Comparison of ENCODE assay signal across 16 cellular contexts in the genomic region with DNA sequence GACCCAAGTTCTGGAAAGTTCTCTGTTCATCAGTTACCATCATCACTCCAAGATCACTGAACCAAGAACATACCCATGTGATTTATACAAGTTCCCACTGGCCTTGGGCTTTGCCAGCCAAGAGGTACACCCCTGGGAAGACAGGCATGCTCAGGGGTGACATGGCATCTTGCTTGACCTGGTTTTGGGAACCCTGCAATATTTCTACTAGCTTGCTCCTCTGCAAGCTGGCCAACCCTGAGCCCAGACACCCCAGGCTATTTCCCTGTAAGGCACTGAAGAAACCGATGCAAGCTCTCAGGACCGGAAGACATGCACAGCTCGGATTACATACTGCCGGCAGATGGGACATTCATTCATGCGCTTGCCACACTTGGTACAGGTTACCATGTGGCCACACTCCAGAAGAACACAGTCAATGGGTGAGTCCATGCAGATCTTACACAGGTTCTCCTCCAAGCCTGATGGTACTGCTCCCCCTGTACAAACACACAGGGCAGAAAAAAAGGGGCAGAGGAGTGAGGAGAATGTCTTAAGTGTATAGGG. TPM values are rescaled to one million over a fixed set of nuclear protein-coding genes. Genes with fewer than 3 reads are reported as not detected.
DNase-seq lines count a peak whose midpoint lies in the region; ATAC-seq, FAIRE-seq and TF ChIP-seq lines count a peak whose summit lies in the region.
"Had no signal": no experiment of that assay in that cellular context is flagged by ENCODE, and none has a peak within 500 bp of the region (broad histone marks: within the 10 kb centered on the region; RNA-seq: fewer than 3 reads in every experiment).

No MANE protein-coding gene starts in this region.

- H3K27me3 Mint-ChIP-seq in activated naive CD8-positive, alpha-beta T cell treated with anti-CD3 and anti-CD28 coated beads, Interleukin-2, amount 10 ng/mL, durations not matched to agents 7 days and 5 days: no peaks in the 10 kb centered on the region
- no peaks in the 10 kb centered on the region for H3K27me3 Mint-ChIP-seq in activated naive CD8-positive, alpha-beta T cell treated with anti-CD3 and anti-CD28 coated beads for 36 hours
- H3K27me3 Mint-ChIP-seq in CD8-positive, alpha-beta T cell (ENCODE audit: low read depth): no peaks in the 10 kb centered on the region
- H3K27me3 Mint-ChIP-seq: activated naive CD4-positive, alpha-beta T cell treated with anti-CD3 and anti-CD28 coated beads, Interleukin-2, amount 10 ng/mL, durations not matched to agents 7 days and 5 days had no signal

- no peak overlapping the region for H2BK20ac ChIP-seq in H1 (ENCODE audit: low read length)

- H4K8ac ChIP-seq in H1 (ENCODE audit: extremely low read depth, insufficient read depth, low read length): no peak overlapping the region

- H3K27ac Mint-ChIP-seq in activated naive CD8-positive, alpha-beta T cell treated with anti-CD3 and anti-CD28 coated beads, Interleukin-2, amount 10 ng/mL, durations not matched to agents 7 days and 5 days: peak overlapping the region; percentile 55
- no peak overlapping the region for H3K27ac Mint-ChIP-seq in activated naive CD8-positive, alpha-beta T cell treated with anti-CD3 and anti-CD28 coated beads for 36 hours
- H3K27ac Mint-ChIP-seq in CD8-positive, alpha-beta T cell: no peak overlapping the region
- H3K27ac Mint-ChIP-seq: activated naive CD4-positive, alpha-beta T cell treated with anti-CD3 and anti-CD28 coated beads, Interleukin-2, amount 10 ng/mL, durations not matched to agents 7 days and 5 days had no signal

- FAIRE-seq in H1 (lab: Jason Lieb, UNC): no peak

- TF ChIP-seq POLR2A in H1 (IDR thresholded peaks at IDR 0.05; ENCODE audit: control extremely low read depth in 1 of 2, low read depth in 2 of 2, low read length in 2 of 2): no peak

- no peak overlapping the region for H3K18ac ChIP-seq in H1 (ENCODE audit: extremely low read depth, low read length)

- no peak overlapping the region for H2AFZ ChIP-seq in H1 (ENCODE audit: low read length)

- no peaks in the 10 kb centered on the region for H3K23me2 ChIP-seq in H1 (ENCODE audit: low read depth, low read length)

- WGBS in H1 (ENCODE audit: extremely low coverage in 1 of 2, insufficient coverage in 1 of 2, insufficient read length in 1 of 2, insufficient replicate concordance in 2 of 2, low coverage in 1 of 2, low lambda C conversion rate in 2 of 2, missing lambda C conversion rate in 1 of 2), 2 experiments: 87% methylated on average over 5 of the region's 5 CpGs; no CpG with 5 or more reads in 1 of the 2 experiments

- no peak overlapping the region for H2AK5ac ChIP-seq in H1 (ENCODE audit: low read depth, low read length)

- H3K9me3 Mint-ChIP-seq in activated naive CD8-positive, alpha-beta T cell treated with anti-CD3 and anti-CD28 coated beads, Interleukin-2, amount 10 ng/mL, durations not matched to agents 7 days and 5 days: no peaks in the 10 kb centered on the region
- no peaks in the 10 kb centered on the region for H3K9me3 Mint-ChIP-seq in activated naive CD8-positive, alpha-beta T cell treated with anti-CD3 and anti-CD28 coated beads for 36 hours
- no peaks in the 10 kb centered on the region for H3K9me3 Mint-ChIP-seq in CD8-positive, alpha-beta T cell
- H3K9me3 Mint-ChIP-seq: activated naive CD4-positive, alpha-beta T cell treated with anti-CD3 and anti-CD28 coated beads, Interleukin-2, amount 10 ng/mL, durations not matched to agents 7 days and 5 days; endodermal cell had no signal

- no peak overlapping the region for H3K4ac ChIP-seq in H1 (replicated peaks; ENCODE audit: insufficient read length, low read depth, low read length)

- H2BK15ac ChIP-seq in H1 (ENCODE audit: low read length): no peak overlapping the region

- H3K79me1 ChIP-seq in H1 (ENCODE audit: low read depth, low read length): no peaks in the 10 kb centered on the region

- no peak overlapping the region for H3K4me3 Mint-ChIP-seq in activated naive CD8-positive, alpha-beta T cell treated with anti-CD3 and anti-CD28 coated beads, Interleukin-2, amount 10 ng/mL, durations not matched to agents 7 days and 5 days
- no peak overlapping the region for H3K4me3 Mint-ChIP-seq in activated naive CD8-positive, alpha-beta T cell treated with anti-CD3 and anti-CD28 coated beads for 36 hours
- H3K4me3 Mint-ChIP-seq in CD8-positive, alpha-beta T cell: no peak overlapping the region
- H3K4me3 Mint-ChIP-seq: activated naive CD4-positive, alpha-beta T cell treated with anti-CD3 and anti-CD28 coated beads, Interleukin-2, amount 10 ng/mL, durations not matched to agents 7 days and 5 days; endodermal cell had no signal

- no peaks in the 10 kb centered on the region for H3K27me3 ChIP-seq in H1 (replicated peaks in 1 of 4; ENCODE audit: control insufficient read depth in 3 of 4, extremely low read depth in 1 of 4, insufficient read depth in 3 of 4, low read length in 3 of 4)
- H3K27me3 ChIP-seq in CD8-positive, alpha-beta T cell (ENCODE audit: insufficient read depth, low read length): no peaks in the 10 kb centered on the region
- H3K27me3 ChIP-seq: cardiac muscle cell had no signal

- peaks cover 0 to 8% (median 3%) of the 10 kb centered on the region in 4 experiments; a peak in 3 of 7 replicates for H3K4me1 ChIP-seq in H1 (replicated peaks in 1 of 4; ENCODE audit: control insufficient read depth in 3 of 4, insufficient read depth in 4 of 4, low read length in 3 of 4)
- H3K4me1 ChIP-seq in CD8-positive, alpha-beta T cell (ENCODE audit: insufficient read depth, low read length): no peaks in the 10 kb centered on the region

- H3K9me3 ChIP-seq in H1 (ENCODE audit: insufficient read depth in 2 of 2, low read depth in 1 of 2, low read length in 1 of 2): no peaks in the 10 kb centered on the region
- no peaks in the 10 kb centered on the region for H3K9me3 ChIP-seq in CD8-positive, alpha-beta T cell (ENCODE audit: low read length)

- ATAC-seq in activated naive CD8-positive, alpha-beta T cell treated with anti-CD3 and anti-CD28 coated beads, Interleukin-2, amount 10 ng/mL, durations not matched to agents 7 days and 5 days (ENCODE audit: low read depth): no peak
- ATAC-seq in CD8-positive, alpha-beta T cell: no peak
- ATAC-seq: SK-N-SH treated with all-trans-retinoic acid at 6 μM for 48 hours had no signal

- H3K79me2 ChIP-seq in H1 (ENCODE audit: control insufficient read depth in 1 of 2, insufficient read depth in 2 of 2, low read length in 2 of 2): no peaks in the 10 kb centered on the region

- H4K91ac ChIP-seq in H1 (replicated peaks; ENCODE audit: insufficient read length, low read length): no peak overlapping the region

- no peak overlapping the region for H4K5ac ChIP-seq in H1 (ENCODE audit: insufficient read length, low read depth, low read length)

- intact Hi-C loops in CD8-positive, alpha-beta T cell (cut with DNase I, micrococcal nuclease): no loop called here

- H3K36me3 Mint-ChIP-seq in activated naive CD8-positive, alpha-beta T cell treated with anti-CD3 and anti-CD28 coated beads, Interleukin-2, amount 10 ng/mL, durations not matched to agents 7 days and 5 days: peaks cover 12% of the 10 kb centered on the region
- peaks cover 5% of the 10 kb centered on the region for H3K36me3 Mint-ChIP-seq in activated naive CD8-positive, alpha-beta T cell treated with anti-CD3 and anti-CD28 coated beads for 36 hours
- peaks cover 93% of the 10 kb centered on the region for H3K36me3 Mint-ChIP-seq in CD8-positive, alpha-beta T cell

- H3K9ac ChIP-seq in H1 (replicated peaks in 1 of 4; ENCODE audit: extremely low read depth in 1 of 4, low read depth in 3 of 4, low read length in 3 of 4): no peak overlapping the region

- no peak overlapping the region for H3K56ac ChIP-seq in H1 (replicated peaks; ENCODE audit: insufficient read length, low read depth, low read length)

- H3K4me1 Mint-ChIP-seq in activated naive CD8-positive, alpha-beta T cell treated with anti-CD3 and anti-CD28 coated beads, Interleukin-2, amount 10 ng/mL, durations not matched to agents 7 days and 5 days: no peaks in the 10 kb centered on the region
- no peaks in the 10 kb centered on the region for H3K4me1 Mint-ChIP-seq in activated naive CD8-positive, alpha-beta T cell treated with anti-CD3 and anti-CD28 coated beads for 36 hours
- H3K4me1 Mint-ChIP-seq in CD8-positive, alpha-beta T cell (ENCODE audit: low read depth): no peaks in the 10 kb centered on the region
- H3K4me1 Mint-ChIP-seq: activated naive CD4-positive, alpha-beta T cell treated with anti-CD3 and anti-CD28 coated beads, Interleukin-2, amount 10 ng/mL, durations not matched to agents 7 days and 5 days had no signal

- H2BK12ac ChIP-seq in H1 (ENCODE audit: low read depth, low read length): no peak overlapping the region

- H3K27ac ChIP-seq in H1 (ENCODE audit: low read depth, low read length): no peak overlapping the region
- peak overlapping the region; percentile 2 for H3K27ac ChIP-seq in temporal lobe (ENCODE audit: low read depth, low read length)
- no peak overlapping the region for H3K27ac ChIP-seq in CD8-positive, alpha-beta T cell (ENCODE audit: low read depth, low read length)
- H3K27ac ChIP-seq: cardiac muscle cell had no signal

- H2BK120ac ChIP-seq in H1 (replicated peaks; ENCODE audit: low read depth, low read length): no peak overlapping the region

- H2BK5ac ChIP-seq in H1 (ENCODE audit: low read depth, low read length): no peak overlapping the region

- CTCF ChIA-PET in H1 (lab: Charles Lee; ENCODE audit: partially characterized antibody): interaction anchor here (0.9 to 1.6 kb wide), 3 partner anchors 14 to 78 kb away, joined by 3 to 5 read pairs (median 3); no protein-coding TSS in a partner anchor
- CTCF ChIA-PET in CD8-positive, alpha-beta T cell (lab: Charles Lee): interaction anchor here (1.4 to 5.1 kb wide), 3 partner anchors 13 to 52 kb away, joined by 3 to 18 read pairs (median 8); a partner anchor contains a TSS

- POLR2A ChIA-PET in activated naive CD8-positive, alpha-beta T cell treated with anti-CD3 and anti-CD28 coated beads, Interleukin-2, amount 10 ng/mL, durations not matched to agents 7 days and 5 days (lab: Charles Lee): no interaction called here
- POLR2A ChIA-PET in H1 (lab: Charles Lee; ENCODE audit: partially characterized antibody): interaction anchor here (0.9 to 3.9 kb wide), 20 partner anchors 8 to 117 kb away, joined by 3 to 24 read pairs (median 5); a partner anchor contains a TSS
- POLR2A ChIA-PET in CD8-positive, alpha-beta T cell (lab: Charles Lee): interaction anchor here (1.3 kb wide), 1 partner anchor 10 kb away, joined by 3 read pairs; no protein-coding TSS in a partner anchor

- no peaks in the 10 kb centered on the region for H4K20me1 ChIP-seq in H1 (replicated peaks in 1 of 2; ENCODE audit: control insufficient read depth in 1 of 2, insufficient read depth in 2 of 2, low read length in 2 of 2)

- no peak for TF ChIP-seq CTCF in H1 (IDR thresholded peaks at IDR 0.05; ENCODE audit: control extremely low read depth in 1 of 3, insufficient read depth in 1 of 3, low read depth in 1 of 3, low read length in 3 of 3)
- TF ChIP-seq CTCF in CD8-positive, alpha-beta T cell (IDR thresholded peaks at IDR 0.05): no peak
- TF ChIP-seq CTCF in GM20000 (IDR thresholded peaks at IDR 0.05; ENCODE audit: extremely low read depth, missing control alignments): no peak

- no peak overlapping the region for H3K4me3 ChIP-seq in H1 (ENCODE audit: extremely low read depth in 1 of 4, insufficient read depth in 2 of 4, low read depth in 3 of 4, low read length in 4 of 4)
- H3K4me3 ChIP-seq in CD8-positive, alpha-beta T cell (ENCODE audit: low read depth, low read length): no peak overlapping the region
- H3K4me3 ChIP-seq: cardiac muscle cell had no signal

- H3K4me2 ChIP-seq in H1 (ENCODE audit: insufficient read depth in 1 of 2, low read depth in 2 of 2, low read length in 2 of 2): no peak overlapping the region

- no peak for DNase-seq in activated naive CD8-positive, alpha-beta T cell treated with anti-CD3 and anti-CD28 coated beads, Interleukin-2, amount 10 ng/mL, durations not matched to agents 7 days and 5 days
- no peak for DNase-seq in activated naive CD8-positive, alpha-beta T cell treated with anti-CD3 and anti-CD28 coated beads for 36 hours
- DNase-seq in NCI-H2196 treated with DMSO at 0.1 percent for 48 hours (lab: John Stamatoyannopoulos, UW; ENCODE audit: unreplicated experiment) (peak; percentile 27), H1 (ENCODE audit: low read depth in 1 of 2, low spot score in 2 of 2) (no peak), dedifferentiated amniotic fluid mesenchymal stem cell (ENCODE audit: extremely low spot score) (no peak), GM20000 (ENCODE audit: low spot score) (no peak)
- no peak for DNase-seq in CD8-positive, alpha-beta T cell
- DNase-seq: activated naive CD4-positive, alpha-beta T cell treated with anti-CD3 and anti-CD28 coated beads, Interleukin-2, amount 10 ng/mL, durations not matched to agents 7 days and 5 days; DMS79; endodermal cell; HCEC 1CT; KG1; NCI-H1436 treated with DMSO at 0.1 percent for 48 hours had no signal

- H3K14ac ChIP-seq in H1 (ENCODE audit: insufficient read length): no peak overlapping the region

- no peak for TF ChIP-seq RAD21 in H1 (IDR thresholded peaks at IDR 0.05 in 1 of 2, conservative IDR thresholded peaks at IDR 0.05 in 1 of 2; ENCODE audit: low read depth in 2 of 2, low read length in 2 of 2)

- no peak overlapping the region for H3K23ac ChIP-seq in H1 (ENCODE audit: insufficient read length)

- peaks cover 0 to 25% (median 8%) of the 10 kb centered on the region in 4 experiments; a peak in 6 of 8 replicates for H3K36me3 ChIP-seq in H1 (ENCODE audit: control insufficient read depth in 2 of 4, insufficient read depth in 4 of 4, low read length in 3 of 4)
- peaks cover 39% of the 10 kb centered on the region for H3K36me3 ChIP-seq in CD8-positive, alpha-beta T cell (ENCODE audit: insufficient read depth, low read length)

- TF ChIP-seq EP300 in H1 (IDR thresholded peaks at IDR 0.05; ENCODE audit: borderline replicate concordance in 1 of 2, low read depth in 2 of 2, low read length in 2 of 2): no peak

RNA-seq across cellular contexts. Expression of a gene that starts 31.4 kb away (rescaled TPM):
- total RNA-seq in activated naive CD8-positive, alpha-beta T cell treated with anti-CD3 and anti-CD28 coated beads, Interleukin-2, amount 10 ng/mL, durations not matched to agents 7 days and 5 days: 10 to 100 TPM; 39.7 to 40.3 TPM
- 10 to 100 TPM; 43.5 to 45.7 TPM for total RNA-seq in activated naive CD8-positive, alpha-beta T cell treated with anti-CD3 and anti-CD28 coated beads for 36 hours
- total RNA-seq in H1 (2021; fragmentation: NEBNext Ultra II Directional; extraction: Animal tissue kit (Norgen Biotek cat#: 25700)): 89.3 and 95.1 TPM in 2 replicates
- polyA plus RNA-seq in H1 (2011; rRNA removed): 63.6 and 76.5 TPM in 2 replicates
- 92.8 TPM for polyA plus RNA-seq in H1 (2011; cell fraction: cytosol; rRNA removed)
- polyA plus RNA-seq in H1 (2011; cell fraction: nucleus; rRNA removed): 145 TPM
- polyA plus RNA-seq in H1 (2012, experiment 1 of 2): 59.8 to 76.1 TPM (median 62.4 TPM) in 4 replicates
- 16.4 TPM for polyA plus RNA-seq in H1 (2012, experiment 2 of 2)
- polyA plus RNA-seq in H1 (2013, experiment 1 of 2): 35.6 TPM
- polyA plus RNA-seq in H1 (2013, experiment 2 of 2): 31.5 TPM
- 280 and 290 TPM in 2 replicates for polyA minus RNA-seq in H1 (2011; rRNA and poly(A)+ RNA removed)
- 123 TPM for polyA minus RNA-seq in H1 (2011; cell fraction: cytosol; rRNA and poly(A)+ RNA removed)
- 185 TPM for polyA minus RNA-seq in H1 (2011; cell fraction: nucleus; rRNA and poly(A)+ RNA removed)
- total RNA-seq in temporal lobe: 30.5 TPM
- total RNA-seq in CD8-positive, alpha-beta T cell: 10 to 100 TPM; 43.9 to 48.0 TPM

RNA-seq across cellular contexts. Expression of a gene that starts 50.4 kb away (rescaled TPM):
- total RNA-seq in activated naive CD8-positive, alpha-beta T cell treated with anti-CD3 and anti-CD28 coated beads, Interleukin-2, amount 10 ng/mL, durations not matched to agents 7 days and 5 days: 10 to 100 TPM; 29.5 to 33.4 TPM
- 10 to 100 TPM; 18.9 to 21.6 TPM for total RNA-seq in activated naive CD8-positive, alpha-beta T cell treated with anti-CD3 and anti-CD28 coated beads for 36 hours
- total RNA-seq in H1 (2021; fragmentation: NEBNext Ultra II Directional; extraction: Animal tissue kit (Norgen Biotek cat#: 25700)): 18.5 and 19.9 TPM in 2 replicates
- polyA plus RNA-seq in H1 (2011; rRNA removed): 3.9 and 4.2 TPM in 2 replicates
- polyA plus RNA-seq in H1 (2011; cell fraction: cytosol; rRNA removed): 9.5 TPM
- 4.5 TPM for polyA plus RNA-seq in H1 (2011; cell fraction: nucleus; rRNA removed)
- 10.8 to 11.4 TPM (median 11.2 TPM) in 4 replicates for polyA plus RNA-seq in H1 (2012, experiment 1 of 2)
- 2.3 TPM for polyA plus RNA-seq in H1 (2012, experiment 2 of 2)
- polyA plus RNA-seq in H1 (2013, experiment 1 of 2): 11.0 TPM
- 10.9 TPM for polyA plus RNA-seq in H1 (2013, experiment 2 of 2)
- 3.4 and 4.3 TPM in 2 replicates for polyA minus RNA-seq in H1 (2011; rRNA and poly(A)+ RNA removed)
- polyA minus RNA-seq in H1 (2011; cell fraction: cytosol; rRNA and poly(A)+ RNA removed): 4.0 TPM
- 11.9 TPM for polyA minus RNA-seq in H1 (2011; cell fraction: nucleus; rRNA and poly(A)+ RNA removed)
- total RNA-seq in temporal lobe: 17.2 TPM
- total RNA-seq in CD8-positive, alpha-beta T cell: 10 to 100 TPM; 43.6 to 45.0 TPM

RNA-seq across cellular contexts. Expression of a gene that starts 50.5 kb away (rescaled TPM):
- 1 to 10 TPM; 1.4 to 1.5 TPM for total RNA-seq in activated naive CD8-positive, alpha-beta T cell treated with anti-CD3 and anti-CD28 coated beads, Interleukin-2, amount 10 ng/mL, durations not matched to agents 7 days and 5 days
- total RNA-seq in activated naive CD8-positive, alpha-beta T cell treated with anti-CD3 and anti-CD28 coated beads for 36 hours: 1 to 10 TPM; 1.8 to 1.9 TPM
- total RNA-seq in H1 (2021; fragmentation: NEBNext Ultra II Directional; extraction: Animal tissue kit (Norgen Biotek cat#: 25700)): 0.48 and 1.3 TPM in 2 replicates
- polyA plus RNA-seq in H1 (2011; rRNA removed): 0.53 and 0.67 TPM in 2 replicates
- 0.97 TPM for polyA plus RNA-seq in H1 (2011; cell fraction: cytosol; rRNA removed)
- polyA plus RNA-seq in H1 (2011; cell fraction: nucleus; rRNA removed): 0.54 TPM
- polyA plus RNA-seq in H1 (2012, experiment 1 of 2): 0.30 to 1.2 TPM (median 0.86 TPM) in 4 replicates
- 0.14 TPM for polyA plus RNA-seq in H1 (2012, experiment 2 of 2)
- polyA plus RNA-seq in H1 (2013, experiment 1 of 2): 1.1 TPM
- 1.1 TPM for polyA plus RNA-seq in H1 (2013, experiment 2 of 2)
- polyA minus RNA-seq in H1 (2011; rRNA and poly(A)+ RNA removed): 0.16 and 0.59 TPM in 2 replicates
- 2.4 TPM for polyA minus RNA-seq in H1 (2011; cell fraction: cytosol; rRNA and poly(A)+ RNA removed)
- 0.80 TPM for polyA minus RNA-seq in H1 (2011; cell fraction: nucleus; rRNA and poly(A)+ RNA removed)
- total RNA-seq in temporal lobe: 1.7 TPM
- total RNA-seq in CD8-positive, alpha-beta T cell: 1 to 10 TPM; 4.0 to 5.9 TPM

RNA-seq across cellular contexts. Expression of a gene that starts 51.8 kb away (rescaled TPM):
- 10 to 100 TPM; 37.4 to 42.3 TPM for total RNA-seq in activated naive CD8-positive, alpha-beta T cell treated with anti-CD3 and anti-CD28 coated beads, Interleukin-2, amount 10 ng/mL, durations not matched to agents 7 days and 5 days
- total RNA-seq in activated naive CD8-positive, alpha-beta T cell treated with anti-CD3 and anti-CD28 coated beads for 36 hours: 10 to 100 TPM in 1 of 2 experiments, 1 to 10 TPM in 1; 9.6 to 10.3 TPM
- 20.0 and 24.5 TPM in 2 replicates for total RNA-seq in H1 (2021; fragmentation: NEBNext Ultra II Directional; extraction: Animal tissue kit (Norgen Biotek cat#: 25700))
- 14.0 and 14.2 TPM in 2 replicates for polyA plus RNA-seq in H1 (2011; rRNA removed)
- polyA plus RNA-seq in H1 (2011; cell fraction: cytosol; rRNA removed): 15.8 TPM
- polyA plus RNA-seq in H1 (2011; cell fraction: nucleus; rRNA removed): 12.2 TPM
- polyA plus RNA-seq in H1 (2012, experiment 1 of 2): 11.0 to 22.6 TPM (median 16.2 TPM) in 4 replicates
- 5.9 TPM for polyA plus RNA-seq in H1 (2012, experiment 2 of 2)
- 9.1 TPM for polyA plus RNA-seq in H1 (2013, experiment 1 of 2)
- 10.2 TPM for polyA plus RNA-seq in H1 (2013, experiment 2 of 2)
- 55.6 and 57.5 TPM in 2 replicates for polyA minus RNA-seq in H1 (2011; rRNA and poly(A)+ RNA removed)
- polyA minus RNA-seq in H1 (2011; cell fraction: cytosol; rRNA and poly(A)+ RNA removed): 25.6 TPM
- polyA minus RNA-seq in H1 (2011; cell fraction: nucleus; rRNA and poly(A)+ RNA removed): 11.8 TPM
- 7.1 TPM for total RNA-seq in temporal lobe
- total RNA-seq in CD8-positive, alpha-beta T cell: 10 to 100 TPM; 55.2 to 64.4 TPM
